1 cellular context compared by ENCODE assay signal in genomic region chr3:4289044-4289443, GRCh38.
TF ChIP-seq lines count a peak whose summit lies in the region.

No MANE protein-coding gene starts in this region.

TF ChIP-seq in K562, 482 proteins besides CTCF, POLR2A, EP300 and RAD21:
- TF ChIP-seq IRF1 (CRISPR knock-in tag; IDR thresholded peaks at IDR 0.05; ENCODE audit: borderline replicate concordance) (no peak), ZNF184 (CRISPR knock-in tag; IDR thresholded peaks at IDR 0.05) (no peak), POLR3G (IDR thresholded peaks at IDR 0.05; ENCODE audit: extremely low read depth, insufficient read length, insufficient replicate concordance) (no peak), HDAC2 (IDR thresholded peaks at IDR 0.05) (no peak), CHAMP1 (IDR thresholded peaks at IDR 0.05) (no peak), ZNF263 (CRISPR knock-in tag; IDR thresholded peaks at IDR 0.05; ENCODE audit: borderline replicate concordance) (no peak), ZC3H4 (CRISPR knock-in tag; IDR thresholded peaks at IDR 0.05; ENCODE audit: borderline replicate concordance) (no peak), E4F1 (CRISPR knock-in tag; IDR thresholded peaks at IDR 0.05; ENCODE audit: borderline replicate concordance) (no peak), CREB3 (tag; conservative IDR thresholded peaks at IDR 0.05; ENCODE audit: low read depth) (no peak), XRCC5 (IDR thresholded peaks at IDR 0.05; ENCODE audit: low read depth, low read length) (no peak)
